ENCODE assay signal across 8 cellular contexts in the genomic region with DNA sequence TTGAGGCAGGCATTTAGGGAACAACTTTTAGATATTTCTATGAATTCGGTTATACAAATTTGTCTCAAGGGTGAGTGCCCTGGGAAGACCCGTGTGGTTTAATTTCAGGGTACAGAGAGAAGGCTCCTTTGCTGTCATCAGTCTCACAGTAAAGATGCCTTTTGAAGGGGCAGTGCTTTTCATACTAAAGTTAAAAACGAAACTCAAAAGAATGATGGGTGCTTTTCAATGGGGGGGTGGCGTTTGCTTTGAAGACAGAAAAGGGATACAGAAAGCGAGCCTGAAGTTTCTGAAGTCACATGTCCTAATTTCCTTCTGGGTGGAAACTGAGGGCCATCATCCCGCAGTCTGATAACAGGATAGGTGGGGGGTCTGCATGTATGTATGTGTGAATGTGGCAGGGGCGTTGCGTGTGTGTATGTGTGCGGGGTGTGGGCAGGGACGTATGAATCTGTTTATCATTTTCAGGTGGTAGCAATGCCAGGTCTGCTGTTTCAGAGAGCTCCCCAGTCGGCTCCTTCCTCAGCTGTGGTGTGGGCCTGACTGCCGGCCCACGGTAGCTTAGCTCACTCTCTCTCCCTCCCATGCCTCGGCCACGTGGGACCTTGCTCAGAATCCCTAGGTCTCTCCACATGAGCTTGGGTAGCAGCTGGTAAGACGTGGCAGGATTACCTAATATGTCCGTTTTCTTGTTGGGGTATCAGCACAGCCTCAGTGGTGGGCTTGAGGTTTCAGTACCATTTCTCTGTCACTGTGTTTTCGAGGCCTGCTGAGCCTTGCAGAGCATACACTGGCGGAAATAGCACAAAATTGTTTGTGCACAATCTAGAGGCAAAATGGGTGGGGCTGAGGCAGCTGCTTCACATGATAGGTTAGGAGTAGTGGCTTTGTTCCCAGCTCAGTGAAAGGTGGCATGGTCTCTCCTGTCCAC.
DNase-seq lines count a peak whose midpoint lies in the region; ATAC-seq lines count a peak whose summit lies in the region.

No MANE protein-coding gene starts in this region.

- peaks cover 99% of the 10 kb centered on the region for H3K4me1 Mint-ChIP-seq in activated naive CD8-positive, alpha-beta T cell treated with anti-CD3 and anti-CD28 coated beads, Interleukin-2, amount 50 U/mL, for 24 hours
- H3K4me1 Mint-ChIP-seq in stimulated activated memory B cell treated with anti-CD40 and anti-IgM and Interleukin-4, amounts not matched to agents 10 μg/mL and 1 μg/mL and 100 μg/mL, for 72 hours: peaks cover 93% of the 10 kb centered on the region

- peak overlapping the region; percentile 68 for H3K4me3 Mint-ChIP-seq in activated naive CD8-positive, alpha-beta T cell treated with anti-CD3 and anti-CD28 coated beads, Interleukin-2, amount 50 U/mL, for 24 hours
- peak overlapping the region; percentile 69 for H3K4me3 Mint-ChIP-seq in stimulated activated memory B cell treated with anti-CD40 and anti-IgM and Interleukin-4, amounts not matched to agents 10 μg/mL and 1 μg/mL and 100 μg/mL, for 72 hours

- peak overlapping the region; percentile 96 for H3K27ac Mint-ChIP-seq in activated naive CD8-positive, alpha-beta T cell treated with anti-CD3 and anti-CD28 coated beads, Interleukin-2, amount 50 U/mL, for 24 hours
- peak overlapping the region; percentile 95 for H3K27ac Mint-ChIP-seq in stimulated activated memory B cell treated with anti-CD40 and anti-IgM and Interleukin-4, amounts not matched to agents 10 μg/mL and 1 μg/mL and 100 μg/mL, for 72 hours

- no peaks in the 10 kb centered on the region for H3K27me3 Mint-ChIP-seq in activated naive CD8-positive, alpha-beta T cell treated with anti-CD3 and anti-CD28 coated beads, Interleukin-2, amount 50 U/mL, for 24 hours
- no peaks in the 10 kb centered on the region for H3K27me3 Mint-ChIP-seq in stimulated activated memory B cell treated with anti-CD40 and anti-IgM and Interleukin-4, amounts not matched to agents 10 μg/mL and 1 μg/mL and 100 μg/mL, for 72 hours

- peak; percentile 39 for ATAC-seq in GM19452 (IDR thresholded peaks at IDR 0.05; ENCODE audit: unreplicated experiment)
- ATAC-seq in activated naive CD8-positive, alpha-beta T cell treated with anti-CD3 and anti-CD28 coated beads, Interleukin-2, amount 50 U/mL, for 24 hours: peak; percentile 9
- ATAC-seq in stimulated activated memory B cell treated with anti-CD40 and anti-IgM and Interleukin-4, amounts not matched to agents 10 μg/mL and 1 μg/mL and 100 μg/mL, for 72 hours: peak; percentile 69
- no peak for ATAC-seq in GM18858 (IDR thresholded peaks at IDR 0.05; ENCODE audit: unreplicated experiment)
- ATAC-seq in HG03520 (IDR thresholded peaks at IDR 0.05; ENCODE audit: unreplicated experiment): no peak
- no peak for ATAC-seq in GM19023 (IDR thresholded peaks at IDR 0.05; ENCODE audit: unreplicated experiment)
- no peak for ATAC-seq in HG03439 (IDR thresholded peaks at IDR 0.05; ENCODE audit: unreplicated experiment)

- peak; percentile 65 for DNase-seq in NAMALWA (ENCODE audit: low spot score)
- peak; percentile 51 for DNase-seq in activated naive CD8-positive, alpha-beta T cell treated with anti-CD3 and anti-CD28 coated beads, Interleukin-2, amount 50 U/mL, for 24 hours

- no peaks in the 10 kb centered on the region for H3K9me3 Mint-ChIP-seq in activated naive CD8-positive, alpha-beta T cell treated with anti-CD3 and anti-CD28 coated beads, Interleukin-2, amount 50 U/mL, for 24 hours
- H3K9me3 Mint-ChIP-seq in stimulated activated memory B cell treated with anti-CD40 and anti-IgM and Interleukin-4, amounts not matched to agents 10 μg/mL and 1 μg/mL and 100 μg/mL, for 72 hours: no peaks in the 10 kb centered on the region

- peaks cover 16% of the 10 kb centered on the region for H3K36me3 Mint-ChIP-seq in activated naive CD8-positive, alpha-beta T cell treated with anti-CD3 and anti-CD28 coated beads, Interleukin-2, amount 50 U/mL, for 24 hours (ENCODE audit: low read depth)
- peaks cover 31% of the 10 kb centered on the region for H3K36me3 Mint-ChIP-seq in stimulated activated memory B cell treated with anti-CD40 and anti-IgM and Interleukin-4, amounts not matched to agents 10 μg/mL and 1 μg/mL and 100 μg/mL, for 72 hours

Comparison
In these comparisons a context has a peak if more than half of its experiments do, and no peak if none do; other contexts are left out.
1. ATAC-seq: peak in GM19452 (single experiment), activated naive CD8-positive, alpha-beta T cell treated with anti-CD3 and anti-CD28 coated beads, Interleukin-2, amount 50 U/mL, for 24 hours (single experiment) and stimulated activated memory B cell treated with anti-CD40 and anti-IgM and Interleukin-4, amounts not matched to agents 10 μg/mL and 1 μg/mL and 100 μg/mL, for 72 hours (single experiment); none in GM18858 (single experiment), HG03520 (single experiment), GM19023 (single experiment) and HG03439 (single experiment).